ENCODE assay signal across 25 cellular contexts in the genomic region with DNA sequence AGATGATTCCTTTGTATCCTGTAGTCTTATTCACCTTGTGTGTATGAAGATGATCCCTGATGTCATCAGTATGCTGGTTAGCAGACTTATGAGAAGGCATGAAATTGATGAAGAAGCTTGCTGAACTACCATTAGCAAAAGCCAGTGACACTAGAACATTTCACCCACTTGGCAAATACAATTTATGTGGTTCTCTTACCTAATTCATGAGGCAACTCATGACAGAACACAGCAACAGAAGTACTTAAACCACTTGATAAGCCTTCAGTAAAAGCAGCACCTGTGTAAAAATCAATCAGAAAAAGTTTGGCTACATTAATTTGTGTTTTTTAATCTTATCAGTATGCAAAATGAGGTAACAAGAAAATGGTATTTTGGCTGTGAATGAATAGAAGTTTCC. TPM values are rescaled to one million over a fixed set of nuclear protein-coding genes. Genes with fewer than 3 reads are reported as not detected.
DNase-seq lines count a peak whose midpoint lies in the region; ATAC-seq and TF ChIP-seq lines count a peak whose summit lies in the region.
"Had no signal": no experiment of that assay in that cellular context is flagged by ENCODE, and none has a peak within 500 bp of the region (broad histone marks: within the 10 kb centered on the region; RNA-seq: fewer than 3 reads in every experiment).

No MANE protein-coding gene starts in this region.

- H3K4me3 ChIP-seq in body of pancreas: no peak overlapping the region
- no peak overlapping the region for H3K4me3 ChIP-seq in subcutaneous abdominal adipose tissue (ENCODE audit: low read depth in 1 of 5, low read length in 5 of 5)
- H3K4me3 ChIP-seq: A549; BLaER1 treated with 17β-estradiol and CSF1 and Interleukin-3, amounts not matched to agents 10 nM and 100 nM had no signal

- H3K36me3 ChIP-seq in body of pancreas (replicated peaks in 1 of 2; ENCODE audit: insufficient read depth in 1 of 2, low read depth in 2 of 2) (peaks cover 0 to 7% of the 10 kb centered on the region in 2 donors), subcutaneous abdominal adipose tissue (ENCODE audit: control insufficient read depth in 5 of 5, insufficient read depth in 5 of 5, low read length in 5 of 5) (peaks cover 29 to 68% (median 47%) of the 10 kb centered on the region in 5 donors)

- H3K4me1 Mint-ChIP-seq in activated T-cell treated with anti-CD3 and anti-CD28 coated beads, Interleukin-2, amount 50 U/mL, for 24 hours (ENCODE audit: low read depth): no peaks in the 10 kb centered on the region
- H3K4me1 Mint-ChIP-seq: B cell had no signal

- peak overlapping the region in 1 of 5 donors; percentile 16 for H3K9ac ChIP-seq in subcutaneous abdominal adipose tissue (ENCODE audit: low read length in 5 of 5)
- H3K9ac ChIP-seq: BLaER1 treated with 17β-estradiol and CSF1 and Interleukin-3, amounts not matched to agents 10 nM and 100 nM had no signal

- ATAC-seq in body of pancreas: peak; percentile 76
- ATAC-seq: A549; CD8-positive, alpha-beta T cell had no signal

- DNase-seq in activated T-cell treated with anti-CD3 and anti-CD28 coated beads, Interleukin-2, amount 50 U/mL, for 24 hours: no peak
- no peak for DNase-seq in activated T-cell treated with anti-CD3 and anti-CD28 coated beads, Interleukin-2, amount 50 U/mL, for 48 hours
- DNase-seq in amniotic epithelial cell (ENCODE audit: low read depth) (peak; percentile 63), body of pancreas (no peak), HK-2 (ENCODE audit: unreplicated experiment) (no peak), SIG-M5 (lab: John Stamatoyannopoulos, UW) (no peak), SW480 (ENCODE audit: low spot score) (no peak)
- DNase-seq: AML-193; Caco-2; Calu3; CD4-positive, alpha-beta T cell; CD8-positive, alpha-beta T cell; DMS 273 treated with DMSO at 0.1 percent for 48 hours; DMS153; DMS53; DMS79; DND-41; EL; GF-D8 had no signal

- no peaks in the 10 kb centered on the region for H3K27me3 Mint-ChIP-seq in activated T-cell treated with anti-CD3 and anti-CD28 coated beads, Interleukin-2, amount 50 U/mL, for 24 hours
- H3K27me3 Mint-ChIP-seq: B cell; CD4-positive, alpha-beta T cell had no signal

- peak overlapping the region; percentile 55 for H3K27ac Mint-ChIP-seq in activated T-cell treated with anti-CD3 and anti-CD28 coated beads, Interleukin-2, amount 50 U/mL, for 24 hours
- H3K27ac Mint-ChIP-seq: B cell; CD4-positive, alpha-beta T cell; CD8-positive, alpha-beta T cell had no signal

- H3K27ac ChIP-seq in body of pancreas (peak overlapping the region in 2 of 4 donors; percentile 11 to 37), subcutaneous abdominal adipose tissue (ENCODE audit: low read depth, low read length) (peak overlapping the region; percentile 9)
- H3K27ac ChIP-seq: 22Rv1; A549; BLaER1 treated with 17β-estradiol and CSF1 and Interleukin-3, amounts not matched to agents 10 nM and 100 nM; C4-2B had no signal

- H3K9me3 ChIP-seq in body of pancreas (no peaks in the 10 kb centered on the region), subcutaneous abdominal adipose tissue (ENCODE audit: control insufficient read depth in 5 of 5, low read length in 5 of 5) (no peaks in the 10 kb centered on the region)
- H3K9me3 ChIP-seq: A549; BLaER1 treated with 17β-estradiol and CSF1 and Interleukin-3, amounts not matched to agents 10 nM and 100 nM; Caco-2 had no signal

- H3K4me3 Mint-ChIP-seq in activated T-cell treated with anti-CD3 and anti-CD28 coated beads, Interleukin-2, amount 50 U/mL, for 24 hours: no peak overlapping the region
- H3K4me3 Mint-ChIP-seq: B cell; CD4-positive, alpha-beta T cell; CD8-positive, alpha-beta T cell had no signal

- no peak for TF ChIP-seq POLR2A in body of pancreas (IDR thresholded peaks at IDR 0.05)

- no peaks in the 10 kb centered on the region for H3K27me3 ChIP-seq in body of pancreas
- H3K27me3 ChIP-seq in subcutaneous abdominal adipose tissue (ENCODE audit: control insufficient read depth in 5 of 5, insufficient read depth in 4 of 5, low read length in 5 of 5): no peaks in the 10 kb centered on the region
- H3K27me3 ChIP-seq: BLaER1 treated with 17β-estradiol and CSF1 and Interleukin-3, amounts not matched to agents 10 nM and 100 nM had no signal

- H3K4me1 ChIP-seq in body of pancreas (peaks cover 17% of the 10 kb centered on the region), subcutaneous abdominal adipose tissue (ENCODE audit: control insufficient read depth in 5 of 5, insufficient read depth in 5 of 5, low read length in 5 of 5) (peaks cover 0 to 8% (median 0%) of the 10 kb centered on the region in 5 donors)
- H3K4me1 ChIP-seq: A549; BLaER1 treated with 17β-estradiol and CSF1 and Interleukin-3, amounts not matched to agents 10 nM and 100 nM; Caco-2 had no signal

- peaks cover 89% of the 10 kb centered on the region for H3K36me3 Mint-ChIP-seq in activated T-cell treated with anti-CD3 and anti-CD28 coated beads, Interleukin-2, amount 50 U/mL, for 24 hours (ENCODE audit: low read depth)

- H3K9me3 Mint-ChIP-seq in activated T-cell treated with anti-CD3 and anti-CD28 coated beads, Interleukin-2, amount 50 U/mL, for 24 hours: no peaks in the 10 kb centered on the region
- H3K9me3 Mint-ChIP-seq: CD4-positive, alpha-beta T cell; CD8-positive, alpha-beta T cell had no signal

- intact Hi-C loops in body of pancreas (cut with DNase I): no loop called here

- TF ChIP-seq CTCF in body of pancreas (IDR thresholded peaks at IDR 0.05): no peak

RNA-seq across cellular contexts. Expression of gene SLC39A6, which starts 16.8 kb away (rescaled TPM):
- total RNA-seq in body of pancreas: 10 to 100 TPM; 22.6 to 22.7 TPM

RNA-seq across cellular contexts. Expression of gene ELP2, which starts 17.4 kb away (rescaled TPM):
- total RNA-seq in body of pancreas: 10 to 100 TPM; 44.2 to 56.8 TPM

RNA-seq across cellular contexts. Expression of gene RPRD1A, which starts 44.9 kb away (rescaled TPM):
- 10 to 100 TPM; 36.3 to 66.6 TPM for total RNA-seq in body of pancreas
